Comparison of ENCODE assay signal across 29 cellular contexts in the genomic region with DNA sequence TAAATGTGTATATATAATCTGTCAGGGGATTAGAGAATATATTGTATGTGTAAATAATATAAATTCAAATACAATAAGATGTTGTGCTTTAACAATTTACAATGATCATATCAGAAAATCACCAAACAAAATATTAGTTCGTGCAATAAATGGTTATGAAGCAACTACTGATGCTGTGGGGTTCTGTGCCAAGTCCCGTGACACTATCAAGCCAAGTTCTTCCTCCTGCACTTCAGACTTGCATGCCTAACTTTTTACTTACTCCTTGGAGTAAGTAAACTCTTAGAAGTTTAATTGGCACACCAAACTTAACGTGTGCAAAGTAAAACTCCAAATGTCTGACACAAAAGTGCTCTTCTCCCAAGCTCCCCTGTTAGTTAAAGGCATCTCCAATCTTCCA.
"Had no signal": no experiment of that assay in that cellular context is flagged by ENCODE, and none has a peak within 500 bp of the region (broad histone marks: within the 10 kb centered on the region; RNA-seq: fewer than 3 reads in every experiment).

No MANE protein-coding gene starts in this region.

- DNase-seq: naive thymus-derived CD4-positive, alpha-beta T cell; natural killer cell; occipital lobe; ovary; posterior cingulate gyrus; psoas muscle; right cardiac atrium; right lobe of liver; sigmoid colon; small intestine; stimulated activated CD4-positive, alpha-beta T cell treated with anti-CD3 and anti-CD28 coated beads, Interleukin-15, amount 100 ng/mL, for 24 hours; stimulated activated CD4-positive, alpha-beta T cell treated with anti-CD3 and anti-CD28 coated beads, Interleukin-2, amount 100 ng/mL, for 48 hours; stimulated activated CD4-positive, alpha-beta T cell treated with anti-CD3 and anti-CD28 coated beads, Interleukin-4, amount 100 ng/mL, for 4 hours; stimulated activated CD8-positive, alpha-beta memory T cell treated with anti-CD3 and anti-CD28 coated beads, Interleukin-4, amount 100 ng/mL, for 48 hours; stimulated activated naive CD4-positive, alpha-beta T cell; stimulated activated naive CD8-positive, alpha-beta T cell treated with anti-CD3 and anti-CD28 coated beads, Interleukin-15, amount 100 ng/mL, for 72 hours; stimulated activated naive CD8-positive, alpha-beta T cell treated with anti-CD3 and anti-CD28 coated beads, Interleukin-15, Interleukin-2, amounts not matched to agents 100 U/mL and 50 U/mL, for 24 hours; substantia nigra; thyroid gland; trophoblast cell had no signal

- ATAC-seq: naive thymus-derived CD4-positive, alpha-beta T cell; natural killer cell; psoas muscle; right cardiac atrium; right lobe of liver; stimulated activated memory B cell treated with anti-CD40 and anti-IgM and Interleukin-4, amounts not matched to agents 10 μg/mL and 1 μg/mL and 100 μg/mL, for 72 hours; stimulated activated naive CD8-positive, alpha-beta T cell treated with anti-CD3 and anti-CD28 coated beads, Interleukin-15, amount 100 ng/mL, for 72 hours; stimulated activated naive CD8-positive, alpha-beta T cell treated with anti-CD3 and anti-CD28 coated beads, Interleukin-15, Interleukin-2, amounts not matched to agents 100 U/mL and 50 U/mL, for 24 hours had no signal

- H3K36me3 ChIP-seq: neural progenitor cell, ovary, right lobe of liver, sigmoid colon, suprapubic skin, thoracic aorta, thyroid gland, tibial nerve, upper lobe of left lung, vagina had no signal

- H3K4me1 ChIP-seq: neural progenitor cell, parathyroid adenoma, psoas muscle, right lobe of liver, sigmoid colon, suprapubic skin, thyroid gland, tibial nerve, vagina had no signal

- H3K4me3 ChIP-seq: neural progenitor cell, ovary, psoas muscle, right lobe of liver, sigmoid colon, suprapubic skin, thoracic aorta, thyroid gland, tibial nerve, upper lobe of left lung, vagina had no signal

- H3K4me2 ChIP-seq: neural progenitor cell had no signal

- H3K27me3 ChIP-seq: neural progenitor cell, ovary, right lobe of liver, sigmoid colon, suprapubic skin, thyroid gland, tibial nerve, upper lobe of left lung, vagina had no signal

- H3K27ac ChIP-seq: neural progenitor cell, ovary, parathyroid adenoma, psoas muscle, right lobe of liver, sigmoid colon, suprapubic skin, thoracic aorta, thyroid gland, tibial nerve, upper lobe of left lung, vagina had no signal

- FAIRE-seq: small intestine, urothelium cell line had no signal

- H3K9me3 ChIP-seq: ovary, psoas muscle, right lobe of liver, sigmoid colon, suprapubic skin, thoracic aorta, thyroid gland, tibial nerve, upper lobe of left lung, vagina had no signal
